ENCODE assay signal across 8 cellular contexts in genomic region chr2:238663586-238663985, GRCh38.
"Had no signal": no experiment of that assay in that cellular context is flagged by ENCODE, and none has a peak within 500 bp of the region (broad histone marks: within the 10 kb centered on the region; RNA-seq: fewer than 3 reads in every experiment).

No MANE protein-coding gene starts in this region.

- H3K9me3 ChIP-seq: HAP-1 had no signal

- H2AFZ ChIP-seq: GM23248 had no signal

- H3K4me3 Mint-ChIP-seq: HFFc6 had no signal

- DNase-seq: GM23248, GOT3, H7, HFFc6, IMR-90 had no signal

- H3K9ac ChIP-seq: GM23248 had no signal

- H3K27ac ChIP-seq: GM23248 had no signal

- H3K4me3 ChIP-seq: GM23248, HAP-1, K562 had no signal

- ATAC-seq: HCT116, K562 had no signal

- H3K4me1 ChIP-seq: HAP-1 had no signal

- H3K36me3 ChIP-seq: HAP-1 had no signal

- H3K27ac Mint-ChIP-seq: HFFc6 had no signal
